Comparison of ENCODE assay signal across 18 cellular contexts in the genomic region with DNA sequence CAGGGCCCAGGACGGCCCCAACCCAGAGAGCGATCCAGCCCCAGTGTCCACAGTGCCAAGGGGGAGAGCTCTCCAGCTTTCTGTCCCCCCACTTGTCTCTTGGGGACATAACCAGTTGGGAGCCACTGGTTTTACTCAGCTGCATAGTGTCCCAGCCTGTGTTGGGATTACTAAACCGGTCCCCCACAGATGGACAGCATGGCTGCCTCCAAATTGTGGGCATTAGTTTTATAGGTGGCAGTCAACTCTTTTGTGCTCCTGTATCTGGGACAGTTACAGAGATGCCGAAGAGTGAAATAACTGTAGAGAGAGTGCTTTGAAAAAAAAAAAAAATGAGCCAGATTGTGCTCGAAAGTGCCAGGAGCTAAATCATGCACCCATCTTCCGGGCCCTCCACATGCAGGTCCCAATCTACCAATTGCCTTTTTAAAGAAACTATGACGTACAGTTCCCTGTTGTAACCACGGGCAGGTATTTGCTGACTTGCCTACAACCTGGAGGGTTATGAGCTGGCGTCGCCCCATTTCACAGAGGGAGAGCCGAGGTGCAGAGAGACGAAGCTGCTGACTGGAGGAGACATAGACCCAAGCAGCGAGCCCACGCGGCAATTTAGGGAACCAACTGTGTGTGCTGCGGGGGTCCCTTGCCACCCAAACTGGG. TPM values are rescaled to one million over a fixed set of nuclear protein-coding genes. Genes with fewer than 3 reads are reported as not detected.
DNase-seq lines count a peak whose midpoint lies in the region; ATAC-seq, FAIRE-seq and TF ChIP-seq lines count a peak whose summit lies in the region.
"Had no signal": no experiment of that assay in that cellular context is flagged by ENCODE, and none has a peak within 500 bp of the region (broad histone marks: within the 10 kb centered on the region; RNA-seq: fewer than 3 reads in every experiment).

No MANE protein-coding gene starts in this region.

- no peak overlapping the region for H3K4me3 ChIP-seq in SK-N-MC
- H3K4me3 ChIP-seq in keratinocyte (ENCODE audit: control insufficient read depth in 2 of 3, extremely low read depth in 1 of 3, insufficient read depth in 2 of 3, low read depth in 1 of 3, low read length in 3 of 3) = no peak overlapping the region
- H3K4me3 ChIP-seq in subcutaneous abdominal adipose tissue (ENCODE audit: low read depth in 1 of 5, low read length in 5 of 5) = no peak overlapping the region
- H3K4me3 ChIP-seq: MG63, PC-9 had no signal

- H2AFZ ChIP-seq in keratinocyte (ENCODE audit: control insufficient read depth, low read length) = no peak overlapping the region
- H2AFZ ChIP-seq: PC-9 had no signal

- H3K27me3 ChIP-seq in keratinocyte (ENCODE audit: control insufficient read depth, extremely low read depth, insufficient read depth, low read length) (peaks cover 1% of the 10 kb centered on the region), subcutaneous abdominal adipose tissue (ENCODE audit: control insufficient read depth in 5 of 5, insufficient read depth in 4 of 5, low read length in 5 of 5) (no peaks in the 10 kb centered on the region)
- H3K27me3 ChIP-seq: BE2C, MG63 had no signal

- dilution Hi-C loops in keratinocyte (cut with MboI; ENCODE audit: extremely low pct_ligation_motif_present, low sequenced_read_pairs) = no loop called here

- H4K20me1 ChIP-seq in keratinocyte (ENCODE audit: control insufficient read depth, extremely low read depth, insufficient read depth, low read length) = peaks cover 3% of the 10 kb centered on the region

- H3K9ac ChIP-seq in SK-N-MC (ENCODE audit: insufficient read length) (no peak overlapping the region), keratinocyte (ENCODE audit: control insufficient read depth, extremely low read depth, insufficient read depth, low read length) (no peak overlapping the region), subcutaneous abdominal adipose tissue (ENCODE audit: low read length in 5 of 5) (no peak overlapping the region)

- peaks cover 43% of the 10 kb centered on the region for H3K79me2 ChIP-seq in keratinocyte (ENCODE audit: control insufficient read depth, insufficient read depth, low read length)

- peak overlapping the region; percentile 9 for H3K27ac ChIP-seq in SK-N-MC
- H3K27ac ChIP-seq in keratinocyte (ENCODE audit: control insufficient read depth, insufficient read depth, low read length) = no peak overlapping the region
- H3K27ac ChIP-seq in subcutaneous abdominal adipose tissue (ENCODE audit: low read depth, low read length) = peak overlapping the region; percentile 92
- H3K27ac ChIP-seq: PC-9 had no signal

- FAIRE-seq in keratinocyte (lab: Jason Lieb, UNC) = peak; percentile 53
- FAIRE-seq: endothelial cell of umbilical vein, small intestine had no signal

- H3K4me2 ChIP-seq in keratinocyte (ENCODE audit: control insufficient read depth, extremely low read depth, insufficient read depth, low read depth, low read length) = peak overlapping the region; percentile 27
- H3K4me2 ChIP-seq: PC-9 had no signal

- DNase-seq in G401 (ENCODE audit: low spot score) = peak; percentile 55
- DNase-seq in SK-N-MC (ENCODE audit: low read depth, low spot score) = no peak
- DNase-seq in keratinocyte (ENCODE audit: low read depth, low spot score) = no peak
- DNase-seq in hypothalamus (lab: John Stamatoyannopoulos, UW) = no peak
- DNase-seq in NCI-H1436 treated with DMSO at 0.1 percent for 48 hours (lab: John Stamatoyannopoulos, UW) = no peak
- no peak for DNase-seq in islet precursor cell
- DNase-seq: activated CD4-positive, alpha-beta T cell treated with anti-CD3 and anti-CD28 coated beads, Interleukin-2, amount 50 U/mL, for 48 hours; activated naive CD8-positive, alpha-beta T cell treated with anti-CD3 and anti-CD28 coated beads, Interleukin-2, amount 50 U/mL, for 24 hours; activated T-cell treated with anti-CD3 and anti-CD28 coated beads, Interleukin-2, amount 50 U/mL, for 72 hours; BE2C; MG63; NCI-H2107; occipital lobe; PC-9; small intestine had no signal

- H3K36me3 ChIP-seq in SK-N-MC (ENCODE audit: insufficient read depth, low read length) (no peaks in the 10 kb centered on the region), keratinocyte (ENCODE audit: control insufficient read depth in 2 of 2, extremely low read depth in 1 of 2, insufficient read depth in 2 of 2, low read length in 2 of 2) (no peaks in the 10 kb centered on the region), subcutaneous abdominal adipose tissue (ENCODE audit: control insufficient read depth in 5 of 5, insufficient read depth in 5 of 5, low read length in 5 of 5) (no peaks in the 10 kb centered on the region)
- H3K36me3 ChIP-seq: BE2C had no signal

- peaks cover 45% of the 10 kb centered on the region for H3K4me1 ChIP-seq in keratinocyte (ENCODE audit: control insufficient read depth, extremely low read depth, insufficient read depth, low read length)
- H3K4me1 ChIP-seq in subcutaneous abdominal adipose tissue (ENCODE audit: control insufficient read depth in 5 of 5, insufficient read depth in 5 of 5, low read length in 5 of 5) = peaks cover 7 to 61% (median 59%) of the 10 kb centered on the region in 5 donors

- no peaks in the 10 kb centered on the region for H3K9me3 ChIP-seq in SK-N-MC (ENCODE audit: low read depth, low read length)
- no peaks in the 10 kb centered on the region for H3K9me3 ChIP-seq in keratinocyte (ENCODE audit: control insufficient read depth, low read depth, low read length)
- H3K9me3 ChIP-seq in subcutaneous abdominal adipose tissue (ENCODE audit: control insufficient read depth in 5 of 5, low read length in 5 of 5) = no peaks in the 10 kb centered on the region
- H3K9me3 ChIP-seq: BE2C, MG63 had no signal

- H3K9me1 ChIP-seq in keratinocyte (ENCODE audit: control insufficient read depth, extremely low read depth, insufficient read depth, low read length) = no peaks in the 10 kb centered on the region

- in situ Hi-C loops in G401 (cut with HindIII; ENCODE audit: low sequenced_read_pairs) = no loop called here

- TF ChIP-seq CTCF in keratinocyte (optimal IDR thresholded peaks at IDR 0.05 in 1 of 3, IDR thresholded peaks at IDR 0.05 in 1 of 3, conservative IDR thresholded peaks at IDR 0.05 in 1 of 3; ENCODE audit: extremely low read depth in 1 of 3, insufficient read depth in 2 of 3, low read length in 3 of 3) = no peak

- ATAC-seq in HG02981 (IDR thresholded peaks at IDR 0.05; ENCODE audit: unreplicated experiment) = no peak
- ATAC-seq: activated naive CD8-positive, alpha-beta T cell treated with anti-CD3 and anti-CD28 coated beads, Interleukin-2, amount 50 U/mL, for 24 hours; activated T-cell treated with anti-CD3 and anti-CD28 coated beads, Interleukin-2, amount 50 U/mL, for 72 hours had no signal

RNA-seq across cellular contexts. Expression of a gene that starts 2.4 kb away (rescaled TPM):
- 3.2 and 8.9 TPM in 2 replicates for total RNA-seq in G401 (2014; rRNA removed; shearing (Covaris generic))
- polyA plus RNA-seq in keratinocyte = 1.8 to 7.6 TPM (median 2.4 TPM) in 3 replicates
- polyA plus RNA-seq in keratinocyte (2011; ENCODE audit: low read depth) = 31.7 TPM
- polyA plus RNA-seq in keratinocyte (2011; cell fraction: cytosol; rRNA removed) = 3.3 and 8.9 TPM in 2 replicates
- 15.0 and 19.2 TPM in 2 replicates for polyA plus RNA-seq in keratinocyte (2011; cell fraction: nucleus; rRNA removed)
- polyA plus RNA-seq in keratinocyte (2012; ENCODE audit: low replicate concordance) = 26.2 and 57.7 TPM in 2 replicates
- polyA minus RNA-seq in keratinocyte = 6.3 to 75.9 TPM (median 7.7 TPM) in 3 replicates
- polyA minus RNA-seq in keratinocyte (2011; cell fraction: cytosol; rRNA and poly(A)+ RNA removed) = 18.4 TPM
- polyA minus RNA-seq in keratinocyte (2011; cell fraction: nucleus; rRNA and poly(A)+ RNA removed) = 10.4 and 17.4 TPM in 2 replicates
